1 cellular context compared by ENCODE assay signal in genomic region chr4:138976526-138976925, GRCh38.
TF ChIP-seq lines count a peak whose summit lies in the region.

No MANE protein-coding gene starts in this region.

TF ChIP-seq in GM23338, 12 proteins besides CTCF, POLR2A, EP300 and RAD21 (continued from another document):
- TF ChIP-seq STAT1 (IDR thresholded peaks at IDR 0.05; ENCODE audit: unreplicated experiment) (no peak), CREB1 (CRISPR knock-in tag; IDR thresholded peaks at IDR 0.05; ENCODE audit: low read depth) (no peak), EZH2 (IDR thresholded peaks at IDR 0.05; ENCODE audit: low read depth, unreplicated experiment) (no peak), EZH2phosphoT487 (IDR thresholded peaks at IDR 0.05; ENCODE audit: unreplicated experiment) (no peak), ZNF331 (CRISPR knock-in tag; IDR thresholded peaks at IDR 0.05; ENCODE audit: low read depth) (no peak)
- TF ChIP-seq, protein P1, sequence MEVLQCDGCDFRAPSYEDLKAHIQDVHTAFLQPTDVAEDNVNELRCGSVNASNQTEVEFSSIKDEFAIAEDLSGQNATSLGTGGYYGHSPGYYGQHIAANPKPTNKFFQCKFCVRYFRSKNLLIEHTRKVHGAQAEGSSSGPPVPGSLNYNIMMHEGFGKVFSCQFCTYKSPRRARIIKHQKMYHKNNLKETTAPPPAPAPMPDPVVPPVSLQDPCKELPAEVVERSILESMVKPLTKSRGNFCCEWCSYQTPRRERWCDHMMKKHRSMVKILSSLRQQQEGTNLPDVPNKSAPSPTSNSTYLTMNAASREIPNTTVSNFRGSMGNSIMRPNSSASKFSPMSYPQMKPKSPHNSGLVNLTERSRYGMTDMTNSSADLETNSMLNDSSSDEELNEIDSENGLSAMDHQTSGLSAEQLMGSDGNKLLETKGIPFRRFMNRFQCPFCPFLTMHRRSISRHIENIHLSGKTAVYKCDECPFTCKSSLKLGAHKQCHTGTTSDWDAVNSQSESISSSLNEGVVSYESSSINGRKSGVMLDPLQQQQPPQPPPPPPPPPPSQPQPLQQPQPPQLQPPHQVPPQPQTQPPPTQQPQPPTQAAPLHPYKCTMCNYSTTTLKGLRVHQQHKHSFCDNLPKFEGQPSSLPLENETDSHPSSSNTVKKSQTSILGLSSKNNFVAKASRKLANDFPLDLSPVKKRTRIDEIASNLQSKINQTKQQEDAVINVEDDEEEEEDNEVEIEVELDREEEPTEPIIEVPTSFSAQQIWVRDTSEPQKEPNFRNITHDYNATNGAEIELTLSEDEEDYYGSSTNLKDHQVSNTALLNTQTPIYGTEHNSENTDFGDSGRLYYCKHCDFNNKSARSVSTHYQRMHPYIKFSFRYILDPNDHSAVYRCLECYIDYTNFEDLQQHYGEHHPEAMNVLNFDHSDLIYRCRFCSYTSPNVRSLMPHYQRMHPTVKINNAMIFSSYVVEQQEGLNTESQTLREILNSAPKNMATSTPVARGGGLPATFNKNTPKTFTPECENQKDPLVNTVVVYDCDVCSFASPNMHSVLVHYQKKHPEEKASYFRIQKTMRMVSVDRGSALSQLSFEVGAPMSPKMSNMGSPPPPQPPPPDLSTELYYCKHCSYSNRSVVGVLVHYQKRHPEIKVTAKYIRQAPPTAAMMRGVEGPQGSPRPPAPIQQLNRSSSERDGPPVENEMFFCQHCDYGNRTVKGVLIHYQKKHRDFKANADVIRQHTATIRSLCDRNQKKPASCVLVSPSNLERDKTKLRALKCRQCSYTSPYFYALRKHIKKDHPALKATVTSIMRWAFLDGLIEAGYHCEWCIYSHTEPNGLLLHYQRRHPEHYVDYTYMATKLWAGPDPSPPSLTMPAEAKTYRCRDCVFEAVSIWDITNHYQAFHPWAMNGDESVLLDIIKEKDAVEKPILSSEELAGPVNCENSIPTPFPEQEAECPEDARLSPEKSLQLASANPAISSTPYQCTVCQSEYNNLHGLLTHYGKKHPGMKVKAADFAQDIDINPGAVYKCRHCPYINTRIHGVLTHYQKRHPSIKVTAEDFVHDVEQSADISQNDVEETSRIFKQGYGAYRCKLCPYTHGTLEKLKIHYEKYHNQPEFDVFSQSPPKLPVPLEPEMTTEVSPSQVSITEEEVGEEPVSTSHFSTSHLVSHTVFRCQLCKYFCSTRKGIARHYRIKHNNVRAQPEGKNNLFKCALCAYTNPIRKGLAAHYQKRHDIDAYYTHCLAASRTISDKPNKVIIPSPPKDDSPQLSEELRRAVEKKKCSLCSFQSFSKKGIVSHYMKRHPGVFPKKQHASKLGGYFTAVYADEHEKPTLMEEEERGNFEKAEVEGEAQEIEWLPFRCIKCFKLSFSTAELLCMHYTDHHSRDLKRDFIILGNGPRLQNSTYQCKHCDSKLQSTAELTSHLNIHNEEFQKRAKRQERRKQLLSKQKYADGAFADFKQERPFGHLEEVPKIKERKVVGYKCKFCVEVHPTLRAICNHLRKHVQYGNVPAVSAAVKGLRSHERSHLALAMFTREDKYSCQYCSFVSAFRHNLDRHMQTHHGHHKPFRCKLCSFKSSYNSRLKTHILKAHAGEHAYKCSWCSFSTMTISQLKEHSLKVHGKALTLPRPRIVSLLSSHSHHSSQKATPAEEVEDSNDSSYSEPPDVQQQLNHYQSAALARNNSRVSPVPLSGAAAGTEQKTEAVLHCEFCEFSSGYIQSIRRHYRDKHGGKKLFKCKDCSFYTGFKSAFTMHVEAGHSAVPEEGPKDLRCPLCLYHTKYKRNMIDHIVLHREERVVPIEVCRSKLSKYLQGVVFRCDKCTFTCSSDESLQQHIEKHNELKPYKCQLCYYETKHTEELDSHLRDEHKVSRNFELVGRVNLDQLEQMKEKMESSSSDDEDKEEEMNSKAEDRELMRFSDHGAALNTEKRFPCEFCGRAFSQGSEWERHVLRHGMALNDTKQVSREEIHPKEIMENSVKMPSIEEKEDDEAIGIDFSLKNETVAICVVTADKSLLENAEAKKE (CRISPR knock-in tag; IDR thresholded peaks at IDR 0.05): no peak
